Comparison of ENCODE assay signal across 9 cellular contexts in genomic region chr3:149655826-149656599, GRCh38. TPM values are rescaled to one million over a fixed set of nuclear protein-coding genes. Genes with fewer than 3 reads are reported as not detected.
A peak's percentile ranks its signal among the peaks of the same experiment; 100 is the strongest.
DNase-seq lines count a peak whose midpoint lies in the region; ATAC-seq, FAIRE-seq and TF ChIP-seq lines count a peak whose summit lies in the region.
"Had no signal": no experiment of that assay in that cellular context is flagged by ENCODE, and none has a peak within 500 bp of the region (broad histone marks: within the 10 kb centered on the region; RNA-seq: fewer than 3 reads in every experiment).

No MANE protein-coding gene starts in this region.

- intact Hi-C loops in adrenal gland (cut with DNase I) = loop anchor here in 1 of 2 donors (10.0 kb wide), 1 partner anchor 61 kb away; no protein-coding TSS in a partner anchor
- intact Hi-C loops in gastrocnemius medialis (cut with DNase I; ENCODE audit: low total_unique reads) = loop anchor here (5.0 kb wide), 6 partner anchors 39 to 751 kb away; partner anchors contain the start of genes COMMD2, RNF13 and TSC22D2

- H3K9me3 ChIP-seq in adrenal gland (replicated peaks in 1 of 3) (no peaks in the 10 kb centered on the region), iPS-15b (ENCODE audit: control insufficient read depth, insufficient read depth, low read length) (no peaks in the 10 kb centered on the region), gastrocnemius medialis (no peaks in the 10 kb centered on the region)

- FAIRE-seq in GM12892 (lab: Jason Lieb, UNC) = no peak

- H3K36me3 ChIP-seq in adrenal gland (replicated peaks in 1 of 2) (peaks cover 0 to 2% of the 10 kb centered on the region in 2 donors), iPS-15b (ENCODE audit: control insufficient read depth, insufficient read depth, low read length) (no peaks in the 10 kb centered on the region), gastrocnemius medialis (no peaks in the 10 kb centered on the region)

- ATAC-seq in gastrocnemius medialis (no peak), GM19035 (IDR thresholded peaks at IDR 0.05; ENCODE audit: unreplicated experiment) (no peak)

- peak overlapping the region in 3 of 4 donors; percentile 15 to 85 (median 80) for H3K4me3 ChIP-seq in adrenal gland
- peak overlapping the region; percentile 94 for H3K4me3 ChIP-seq in iPS-15b (ENCODE audit: low read depth, low read length)
- H3K4me3 ChIP-seq in gastrocnemius medialis = peak overlapping the region; percentile 75 to 93 (median 86)

- in situ Hi-C loops in GM13977 (cut with MboI; ENCODE audit: low pct_unique_long_range_greater_than_20kb, low sequenced_read_pairs, unreplicated experiment) (no loop called here), gastrocnemius medialis (cut with MboI; ENCODE audit: low sequenced_read_pairs in 4 of 4) (loop anchor here in 1 of 4 donors (10.0 kb wide), 1 partner anchor 61 kb away; no protein-coding TSS in a partner anchor)

- 32 to 54% (median 43%) methylated on average over 2 of the region's 2 CpGs for WGBS in adrenal gland, 4 donors

- H3K27me3 ChIP-seq in adrenal gland (no peaks in the 10 kb centered on the region), iPS-15b (ENCODE audit: control insufficient read depth, insufficient read depth, low read length) (peaks cover 6% of the 10 kb centered on the region), gastrocnemius medialis (no peaks in the 10 kb centered on the region)

- H3K9ac ChIP-seq in iPS-15b (ENCODE audit: low read depth, low read length) = peak overlapping the region; percentile 70

- H3K27ac ChIP-seq in adrenal gland (peak overlapping the region in 3 of 5 donors; percentile 90 to 98 (median 93)), gastrocnemius medialis (peak overlapping the region; percentile 93 to 96 (median 96))

- H3K4me1 ChIP-seq in adrenal gland (replicated peaks in 1 of 2) (peaks cover 13 to 48% of the 10 kb centered on the region in 2 donors), iPS-15b (ENCODE audit: control insufficient read depth, insufficient read depth, low read length) (peaks cover 13% of the 10 kb centered on the region), gastrocnemius medialis (peaks cover 36 to 38% of the 10 kb centered on the region in 2 donors)

- no peak for TF ChIP-seq POLR2A in adrenal gland (IDR thresholded peaks at IDR 0.05)
- TF ChIP-seq POLR2A in gastrocnemius medialis (IDR thresholded peaks at IDR 0.05) = no peak
- TF ChIP-seq POLR2A in erythroblast (IDR thresholded peaks at IDR 0.05; ENCODE audit: low read length) = no peak
- no peak for TF ChIP-seq POLR2A in GM12892 (IDR thresholded peaks at IDR 0.05; ENCODE audit: low read depth, low read length)

- TF ChIP-seq CTCF in GM13977 (IDR thresholded peaks at IDR 0.05; ENCODE audit: extremely low read depth, insufficient read depth, missing control alignments) (no peak), adrenal gland (IDR thresholded peaks at IDR 0.05) (no peak), gastrocnemius medialis (IDR thresholded peaks at IDR 0.05 in 4 of 5, conservative IDR thresholded peaks at IDR 0.05 in 1 of 5) (no peak)

- DNase-seq in GM13977 (ENCODE audit: low spot score) (peak; percentile 34), adrenal gland (no peak), gastrocnemius medialis (no peak), erythroblast (lab: John Stamatoyannopoulos, UW) (no peak), GM12892 (ENCODE audit: insufficient read length) (no peak), anterior cingulate cortex (lab: John Stamatoyannopoulos, UW) (no peak)
- DNase-seq: effector CD8-positive, alpha-beta T cell had no signal

RNA-seq across cellular contexts. Expression of gene WWTR1, which starts 1.8 kb away (rescaled TPM):
- total RNA-seq in adrenal gland = 10 to 100 TPM; 26.7 to 56.2 (median 41.6) TPM
- polyA plus RNA-seq in adrenal gland = 10 to 100 TPM; 11.9 to 33.0 (median 17.2) TPM
- total RNA-seq in gastrocnemius medialis = 10 to 100 TPM; 11.3 to 30.7 (median 17.6) TPM
- polyA plus RNA-seq in GM12892 (2012; ENCODE audit: missing spikeins) = 1.8 TPM
